ENCODE assay signal across 16 cellular contexts in the genomic region with DNA sequence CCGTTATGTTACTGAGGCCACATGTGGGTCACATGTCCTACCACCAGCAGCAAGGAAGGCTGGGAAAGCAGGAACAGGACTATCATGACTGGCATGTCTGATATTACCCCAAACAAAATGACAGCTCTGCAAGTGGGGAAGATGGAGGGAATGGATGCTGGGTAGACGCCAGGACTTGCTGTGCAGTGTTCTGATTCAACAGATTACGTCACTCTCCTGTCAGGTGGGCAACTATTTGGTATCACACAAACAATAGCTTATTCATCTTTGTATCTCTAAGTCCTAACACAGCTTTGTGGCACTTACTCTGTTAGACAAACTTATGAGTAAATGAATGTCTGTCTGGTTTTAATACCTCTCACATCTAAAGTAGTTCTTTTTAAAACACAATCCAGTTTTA.
DNase-seq lines count a peak whose midpoint lies in the region; ATAC-seq and TF ChIP-seq lines count a peak whose summit lies in the region.
"Had no signal": no experiment of that assay in that cellular context is flagged by ENCODE, and none has a peak within 500 bp of the region (broad histone marks: within the 10 kb centered on the region; RNA-seq: fewer than 3 reads in every experiment).

No MANE protein-coding gene starts in this region.

- no peak for TF ChIP-seq EP300 in Ishikawa (IDR thresholded peaks at IDR 0.05; ENCODE audit: borderline replicate concordance)

- no peak for ATAC-seq in GM18861 (IDR thresholded peaks at IDR 0.05; ENCODE audit: unreplicated experiment)
- ATAC-seq in HG03097 (IDR thresholded peaks at IDR 0.05; ENCODE audit: low FRiP score, unreplicated experiment) = no peak
- ATAC-seq: A549, T-cell had no signal

- TF ChIP-seq RAD21 in Ishikawa (IDR thresholded peaks at IDR 0.05; ENCODE audit: low read depth) = no peak

- DNase-seq in A172 (ENCODE audit: low spot score) = peak; percentile 11
- peak; percentile 18 for DNase-seq in cerebellar cortex (ENCODE audit: low spot score)
- DNase-seq in kidney tubule cell (ENCODE audit: low spot score) = peak; percentile 22
- no peak for DNase-seq in inferior parietal cortex (ENCODE audit: extremely low spot score)
- DNase-seq: BE2C, H7, NCI-H1694, NCI-H2081, NCI-H2171, NCI-H526, SIG-M5, T-cell had no signal

TF ChIP-seq in Ishikawa, 13 proteins besides CTCF, POLR2A, EP300 and RAD21:
- no peak for TF ChIP-seq NFIC (IDR thresholded peaks at IDR 0.05)
- TF ChIP-seq, protein P1, sequence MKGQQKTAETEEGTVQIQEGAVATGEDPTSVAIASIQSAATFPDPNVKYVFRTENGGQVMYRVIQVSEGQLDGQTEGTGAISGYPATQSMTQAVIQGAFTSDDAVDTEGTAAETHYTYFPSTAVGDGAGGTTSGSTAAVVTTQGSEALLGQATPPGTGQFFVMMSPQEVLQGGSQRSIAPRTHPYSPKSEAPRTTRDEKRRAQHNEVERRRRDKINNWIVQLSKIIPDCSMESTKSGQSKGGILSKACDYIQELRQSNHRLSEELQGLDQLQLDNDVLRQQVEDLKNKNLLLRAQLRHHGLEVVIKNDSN (IDR thresholded peaks at IDR 0.05) = peak; percentile 30; the same call in 1 of the 2 replicates
TF ChIP-seq in Ishikawa: peak in this region for 1.
